ENCODE assay signal across 8 cellular contexts in genomic region chr19:12550205-12550604, GRCh38. TPM values are rescaled to one million over a fixed set of nuclear protein-coding genes. Genes with fewer than 3 reads are reported as not detected.
DNase-seq lines count a peak whose midpoint lies in the region; ATAC-seq and TF ChIP-seq lines count a peak whose summit lies in the region.
"Not testable (repeated sequence)": the region's sequence is repeated elsewhere in the genome, so short reads cannot be mapped to it uniquely, and the experiment has no call there.

No MANE protein-coding gene starts in this region.

- peak overlapping the region; percentile 98 for H3K4me3 Mint-ChIP-seq in activated naive CD8-positive, alpha-beta T cell treated with anti-CD3 and anti-CD28 coated beads for 36 hours
- H3K4me3 Mint-ChIP-seq in nephron progenitor cell = peak overlapping the region; percentile 95

- peaks cover 33% of the 10 kb centered on the region for H3K9me3 ChIP-seq in BLaER1
- not testable (repeated sequence) for H3K9me3 ChIP-seq in HUES48 (ENCODE audit: control insufficient read depth, insufficient read depth, low read length); RWPE2 (ENCODE audit: severe bottlenecking); endocrine pancreas (ENCODE audit: control insufficient read depth, low read length); iPS-18c (ENCODE audit: control insufficient read depth, insufficient read depth, low read length); subcutaneous abdominal adipose tissue (ENCODE audit: control insufficient read depth in 5 of 5, low read length in 5 of 5)

- H3K27ac ChIP-seq in BLaER1 (peak overlapping the region; percentile 95; the same call in 1 of the 2 replicates), RWPE2 (ENCODE audit: poor library complexity, severe bottlenecking) (peak overlapping the region; percentile 90), subcutaneous abdominal adipose tissue (ENCODE audit: low read depth, low read length) (peak overlapping the region; percentile 85)
- not testable (repeated sequence) for H3K27ac ChIP-seq in HUES48 (ENCODE audit: low read depth, low read length)

- ATAC-seq in RWPE2 (ENCODE audit: low read depth) = not testable (repeated sequence)

- not testable (repeated sequence) for H3K27me3 Mint-ChIP-seq in activated naive CD8-positive, alpha-beta T cell treated with anti-CD3 and anti-CD28 coated beads for 36 hours; nephron progenitor cell (ENCODE audit: low read depth, poor library complexity)

- H3K4me2 ChIP-seq in BLaER1 = peak overlapping the region; percentile 88

- peaks cover 48% of the 10 kb centered on the region for H3K36me3 ChIP-seq in BLaER1
- H3K36me3 ChIP-seq in HUES48 (ENCODE audit: control insufficient read depth, insufficient read depth, low read length) = peaks cover 11% of the 10 kb centered on the region
- peaks cover 18% of the 10 kb centered on the region for H3K36me3 ChIP-seq in RWPE2 (ENCODE audit: low read depth)
- H3K36me3 ChIP-seq in endocrine pancreas (ENCODE audit: control insufficient read depth, insufficient read depth, low read length); subcutaneous abdominal adipose tissue (ENCODE audit: control insufficient read depth in 5 of 5, insufficient read depth in 5 of 5, low read length in 5 of 5): not testable (repeated sequence)

- H3K36me3 Mint-ChIP-seq in activated naive CD8-positive, alpha-beta T cell treated with anti-CD3 and anti-CD28 coated beads for 36 hours = peaks cover 35% of the 10 kb centered on the region
- peaks cover 47% of the 10 kb centered on the region for H3K36me3 Mint-ChIP-seq in nephron progenitor cell (ENCODE audit: low read depth)

- peak overlapping the region; percentile 88 for H3K9ac ChIP-seq in BLaER1
- peak overlapping the region; percentile 90; the same call in 1 of the 2 replicates for H3K9ac ChIP-seq in HUES48 (ENCODE audit: low read depth, low read length)
- peak overlapping the region; percentile 90 for H3K9ac ChIP-seq in endocrine pancreas (ENCODE audit: control insufficient read depth, insufficient read depth, low read length)
- peak overlapping the region in 4 of 5 donors; percentile 43 to 88 (median 84) for H3K9ac ChIP-seq in subcutaneous abdominal adipose tissue (ENCODE audit: low read length in 5 of 5)

- not testable (repeated sequence) for H3K9me3 Mint-ChIP-seq in activated naive CD8-positive, alpha-beta T cell treated with anti-CD3 and anti-CD28 coated beads for 36 hours
- peaks cover 58% of the 10 kb centered on the region for H3K9me3 Mint-ChIP-seq in nephron progenitor cell

- H3K27me3 ChIP-seq in BLaER1; HUES48 (ENCODE audit: control insufficient read depth, insufficient read depth, low read length); RWPE2 (ENCODE audit: insufficient read depth, poor library complexity, severe bottlenecking); endocrine pancreas (ENCODE audit: control insufficient read depth, insufficient read depth, low read length); subcutaneous abdominal adipose tissue (ENCODE audit: control insufficient read depth in 5 of 5, insufficient read depth in 4 of 5, low read length in 5 of 5): not testable (repeated sequence)

- H3K4me1 Mint-ChIP-seq in activated naive CD8-positive, alpha-beta T cell treated with anti-CD3 and anti-CD28 coated beads for 36 hours = peaks cover 51% of the 10 kb centered on the region
- peaks cover 26% of the 10 kb centered on the region for H3K4me1 Mint-ChIP-seq in nephron progenitor cell

- DNase-seq in RWPE2 (ENCODE audit: low spot score); activated naive CD8-positive, alpha-beta T cell treated with anti-CD3 and anti-CD28 coated beads for 36 hours; nephron progenitor cell: not testable (repeated sequence)

- H4K20me1 ChIP-seq in BLaER1 = peaks cover 46% of the 10 kb centered on the region; the same call in 1 of the 2 replicates

- peak overlapping the region; percentile 78 for H3K27ac Mint-ChIP-seq in activated naive CD8-positive, alpha-beta T cell treated with anti-CD3 and anti-CD28 coated beads for 36 hours
- H3K27ac Mint-ChIP-seq in nephron progenitor cell = peak overlapping the region; percentile 96

- H3K4me3 ChIP-seq in BLaER1 (peak overlapping the region; percentile 88), HUES48 (ENCODE audit: low read depth, low read length) (peak overlapping the region; percentile 73), RWPE2 (ENCODE audit: severe bottlenecking) (peak overlapping the region; percentile 93), endocrine pancreas (ENCODE audit: control insufficient read depth, insufficient read depth, low read length) (peak overlapping the region; percentile 93), iPS-18c (ENCODE audit: insufficient read depth, low read depth, low read length) (peak overlapping the region; percentile 94; the same call in 1 of the 2 replicates), subcutaneous abdominal adipose tissue (ENCODE audit: low read depth in 1 of 5, low read length in 5 of 5) (peak overlapping the region; percentile 72 to 93 (median 82))

- TF ChIP-seq CTCF in RWPE2 (IDR thresholded peaks at IDR 0.05; ENCODE audit: poor library complexity, severe bottlenecking); nephron progenitor cell (IDR thresholded peaks at IDR 0.05): not testable (repeated sequence)

- peaks cover 27% of the 10 kb centered on the region for H3K4me1 ChIP-seq in BLaER1
- not testable (repeated sequence) for H3K4me1 ChIP-seq in HUES48 (ENCODE audit: control insufficient read depth, insufficient read depth, low read length); RWPE2 (ENCODE audit: insufficient read depth, poor library complexity, severe bottlenecking); endocrine pancreas (ENCODE audit: control insufficient read depth, insufficient read depth, low read length)
- peaks cover 0 to 42% (median 29%) of the 10 kb centered on the region in 5 donors for H3K4me1 ChIP-seq in subcutaneous abdominal adipose tissue (ENCODE audit: control insufficient read depth in 5 of 5, insufficient read depth in 5 of 5, low read length in 5 of 5)

RNA-seq across cellular contexts. Expression of gene ZNF564, which starts 1.1 kb away (rescaled TPM):
- total RNA-seq in activated naive CD8-positive, alpha-beta T cell treated with anti-CD3 and anti-CD28 coated beads for 36 hours = 1 to 10 TPM; 6.0 to 6.4 TPM
